In genomic region chr2:96599941-96600340, GRCh38 we compare ENCODE assay signal across 26 cellular contexts. TPM values are rescaled to one million over a fixed set of nuclear protein-coding genes. Genes with fewer than 3 reads are reported as not detected.
"Had no signal": no experiment of that assay in that cellular context is flagged by ENCODE, and none has a peak within 500 bp of the region (broad histone marks: within the 10 kb centered on the region; RNA-seq: fewer than 3 reads in every experiment).

No MANE protein-coding gene starts in this region.

- DNase-seq: cortex of kidney; dorsolateral prefrontal cortex; effector CD8-positive, alpha-beta T cell; glutamatergic neuron; left colon; left ventricle myocardium superior; mesendoderm; naive B cell; retina; right lobe of liver; spleen; stimulated activated CD4-positive, alpha-beta T cell treated with anti-CD3 and anti-CD28 coated beads, Interleukin-15, amount 100 ng/mL, for 24 hours; stimulated activated CD4-positive, alpha-beta T cell treated with anti-CD3 and anti-CD28 coated beads, Interleukin-1b, Interleukin-23, amount 100 ng/mL, for 48 hours; stimulated activated CD4-positive, alpha-beta T cell treated with anti-CD3 and anti-CD28 coated beads, Interleukin-4, amount 100 ng/mL, for 24 hours; tibial artery; upper lobe of right lung had no signal

- H3K27me3 Mint-ChIP-seq: naive B cell; stimulated activated memory B cell treated with anti-CD40 and anti-IgM and Interleukin-4, amounts not matched to agents 10 μg/mL and 1 μg/mL and 100 μg/mL, for 72 hours; stimulated activated naive CD8-positive, alpha-beta T cell treated with anti-CD3 and anti-CD28 coated beads, Interleukin-15, Interleukin-2, amounts not matched to agents 100 ng/mL and 50 ng/mL, for 24 hours had no signal

- ATAC-seq: esophagus mucosa; gastroesophageal sphincter; left colon; right lobe of liver; stimulated activated memory B cell treated with anti-CD40 and anti-IgM and Interleukin-4, amounts not matched to agents 10 μg/mL and 1 μg/mL and 100 μg/mL, for 72 hours; upper lobe of right lung had no signal

- H3K4me3 ChIP-seq: dorsolateral prefrontal cortex, gastroesophageal sphincter, lung, prostate gland, right lobe of liver, spleen, tibial artery, upper lobe of right lung had no signal

- H3K9me3 ChIP-seq: gastroesophageal sphincter, prostate gland, right lobe of liver, spleen, tibial artery, upper lobe of right lung had no signal

- H3K27ac Mint-ChIP-seq: nephron; stimulated activated memory B cell treated with anti-CD40 and anti-IgM and Interleukin-4, amounts not matched to agents 10 μg/mL and 1 μg/mL and 100 μg/mL, for 72 hours had no signal

- H3K4me3 Mint-ChIP-seq: naive B cell; nephron; stimulated activated memory B cell treated with anti-CD40 and anti-IgM and Interleukin-4, amounts not matched to agents 10 μg/mL and 1 μg/mL and 100 μg/mL, for 72 hours; stimulated activated naive CD8-positive, alpha-beta T cell treated with anti-CD3 and anti-CD28 coated beads, Interleukin-15, Interleukin-2, amounts not matched to agents 100 ng/mL and 50 ng/mL, for 24 hours had no signal

- H3K27me3 ChIP-seq: dorsolateral prefrontal cortex, gastroesophageal sphincter, right lobe of liver, spleen, tibial artery, upper lobe of right lung had no signal

- H3K4me1 ChIP-seq: parathyroid adenoma, prostate gland, tibial artery, upper lobe of right lung had no signal

- H3K27ac ChIP-seq: parathyroid adenoma, prostate gland, tibial artery, upper lobe of right lung had no signal

- H3K4me1 Mint-ChIP-seq: nephron had no signal

- H3K9me3 Mint-ChIP-seq: naive B cell; nephron; stimulated activated memory B cell treated with anti-CD40 and anti-IgM and Interleukin-4, amounts not matched to agents 10 μg/mL and 1 μg/mL and 100 μg/mL, for 72 hours; stimulated activated naive CD8-positive, alpha-beta T cell treated with anti-CD3 and anti-CD28 coated beads, Interleukin-15, Interleukin-2, amounts not matched to agents 100 ng/mL and 50 ng/mL, for 24 hours had no signal

RNA-seq across cellular contexts. Expression of gene FER1L5, which starts 42.6 kb away (rescaled TPM):
- total RNA-seq: gastroesophageal sphincter, kidney epithelial cell, left ventricle myocardium superior, omental fat pad, right lobe of liver had no signal
